Comparison of ENCODE assay signal across 21 cellular contexts in the genomic region with DNA sequence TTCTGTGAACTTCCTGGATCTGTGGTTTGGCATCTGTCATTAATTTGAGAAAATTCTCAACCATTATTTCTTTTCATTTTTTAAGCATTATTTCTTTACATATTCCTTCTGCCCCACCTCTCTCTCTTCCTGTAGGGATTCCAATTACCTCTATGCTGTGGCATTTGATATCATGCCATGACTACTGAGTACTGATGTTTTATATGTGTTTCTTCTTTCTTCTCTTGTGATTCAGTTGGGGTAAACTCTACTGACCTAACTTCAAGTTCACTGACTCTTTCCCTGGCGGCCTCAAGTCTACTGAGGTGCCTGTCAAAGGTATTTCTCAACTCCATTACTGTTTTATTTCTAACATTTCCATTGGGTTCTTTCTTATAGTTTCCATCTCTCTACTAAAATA. TPM values are rescaled to one million over a fixed set of nuclear protein-coding genes. Genes with fewer than 3 reads are reported as not detected.
A peak's percentile ranks its signal among the peaks of the same experiment; 100 is the strongest.
DNase-seq lines count a peak whose midpoint lies in the region; ATAC-seq and TF ChIP-seq lines count a peak whose summit lies in the region.
"Had no signal": no experiment of that assay in that cellular context is flagged by ENCODE, and none has a peak within 500 bp of the region (broad histone marks: within the 10 kb centered on the region; RNA-seq: fewer than 3 reads in every experiment).

No MANE protein-coding gene starts in this region.

- no peak for TF ChIP-seq CTCF in HFFc6 (IDR thresholded peaks at IDR 0.05)
- TF ChIP-seq CTCF in epithelial cell of esophagus (IDR thresholded peaks at IDR 0.05; ENCODE audit: insufficient read depth, low read depth, low read length, missing control alignments) = no peak
- TF ChIP-seq CTCF in nephron progenitor cell (IDR thresholded peaks at IDR 0.05) = no peak

- no peak overlapping the region for H3K27ac Mint-ChIP-seq in HFFc6
- H3K27ac Mint-ChIP-seq in nephron progenitor cell = peak overlapping the region; percentile 5
- H3K27ac Mint-ChIP-seq: CD4-positive, alpha-beta T cell had no signal

- no peak for ATAC-seq in GM18519 (IDR thresholded peaks at IDR 0.05; ENCODE audit: low FRiP score, unreplicated experiment)

- H3K36me3 Mint-ChIP-seq in HFFc6 (ENCODE audit: low read depth) = peaks cover 17% of the 10 kb centered on the region
- peaks cover 70% of the 10 kb centered on the region for H3K36me3 Mint-ChIP-seq in nephron progenitor cell (ENCODE audit: low read depth)

- H3K9me3 Mint-ChIP-seq in HFFc6 = no peaks in the 10 kb centered on the region
- peaks cover 4% of the 10 kb centered on the region for H3K9me3 Mint-ChIP-seq in nephron progenitor cell

- H3K4me1 Mint-ChIP-seq in HFFc6 (ENCODE audit: low read depth) = peaks cover 8% of the 10 kb centered on the region
- no peaks in the 10 kb centered on the region for H3K4me1 Mint-ChIP-seq in nephron progenitor cell

- H3K27me3 Mint-ChIP-seq in HFFc6 (ENCODE audit: insufficient read depth) (peaks cover 1% of the 10 kb centered on the region), nephron progenitor cell (ENCODE audit: low read depth, poor library complexity) (no peaks in the 10 kb centered on the region)
- H3K27me3 Mint-ChIP-seq: CD4-positive, alpha-beta T cell had no signal

- no peak overlapping the region for H3K4me3 ChIP-seq in epithelial cell of esophagus (ENCODE audit: low read length)
- H3K4me3 ChIP-seq: BLaER1 had no signal

- DNase-seq in HFFc6 = peak; percentile 7
- DNase-seq in RKO (ENCODE audit: low spot score) = peak; percentile 10
- DNase-seq in epithelial cell of esophagus (ENCODE audit: low read depth) = peak; percentile 55
- no peak for DNase-seq in nephron progenitor cell
- no peak for DNase-seq in DMS79 (lab: John Stamatoyannopoulos, UW)
- DNase-seq in NCI-H1436 (lab: John Stamatoyannopoulos, UW) = no peak
- DNase-seq: CD4-positive, alpha-beta T cell; COR-L47; DMS79 treated with DMSO at 0.1 percent for 48 hours; Karpas-422; NCI-H1417 treated with DMSO at 0.1 percent for 48 hours; NCI-H187 treated with DMSO at 0.1 percent for 48 hours; NCI-H446; NCI-H526; OCI-M1; SIG-M5; SK-N-SH had no signal

- H3K4me3 Mint-ChIP-seq in HFFc6 (no peak overlapping the region), nephron progenitor cell (no peak overlapping the region)
- H3K4me3 Mint-ChIP-seq: CD4-positive, alpha-beta T cell had no signal

RNA-seq across cellular contexts. Expression of a gene that starts 32.0 kb away (rescaled TPM):
- total RNA-seq in HFFc6 (2021; fragmentation: NEBNext Ultra II Directional; extraction: Animal tissue kit (Norgen Biotek cat#: 25700)) = 10 to 100 TPM; 12.7 to 16.6 (median 14.8) TPM

RNA-seq across cellular contexts. Expression of a gene that starts 43.1 kb away (rescaled TPM):
- total RNA-seq in HFFc6 (2021; fragmentation: NEBNext Ultra II Directional; extraction: Animal tissue kit (Norgen Biotek cat#: 25700)) = under 1 TPM in 4 of 6 experiments, not detected in 2; 0.07 to 0.32 (median 0.15) TPM

RNA-seq across cellular contexts. Expression of a gene that starts 55.6 kb away (rescaled TPM):
- 1 to 10 TPM; 3.1 to 9.3 (median 7.6) TPM for total RNA-seq in HFFc6 (2021; fragmentation: NEBNext Ultra II Directional; extraction: Animal tissue kit (Norgen Biotek cat#: 25700))
- total RNA-seq: CD4-positive, alpha-beta T cell; G401; M059J had no signal

Comparison
In these comparisons a context has a peak if more than half of its experiments do, and no peak if none do; other contexts are left out.
1. DNase-seq: peak in HFFc6 (single experiment), RKO (single experiment) and epithelial cell of esophagus (single experiment); none in nephron progenitor cell (single experiment), DMS79 (single experiment) and NCI-H1436 (single experiment).